19 cellular contexts compared by ENCODE assay signal in genomic region chr4:150127757-150128156, GRCh38. TPM values are rescaled to one million over a fixed set of nuclear protein-coding genes. Genes with fewer than 3 reads are reported as not detected.
DNase-seq lines count a peak whose midpoint lies in the region; ATAC-seq and TF ChIP-seq lines count a peak whose summit lies in the region.
"Had no signal": no experiment of that assay in that cellular context is flagged by ENCODE, and none has a peak within 500 bp of the region (broad histone marks: within the 10 kb centered on the region; RNA-seq: fewer than 3 reads in every experiment).

No MANE protein-coding gene starts in this region.

- H3K4me3 ChIP-seq in MG63 = no peak overlapping the region
- H3K4me3 ChIP-seq in osteoblast (ENCODE audit: insufficient read depth, low read length) = no peak overlapping the region
- H3K4me3 ChIP-seq: GM12878, K562, SK-N-MC had no signal

- H3K27ac ChIP-seq in epithelial cell of prostate = peak overlapping the region; percentile 33
- peak overlapping the region; percentile 60 for H3K27ac ChIP-seq in osteoblast (ENCODE audit: low read depth, low read length)
- H3K27ac ChIP-seq: 22Rv1, C4-2B, SK-N-MC had no signal

- ATAC-seq in HG03378 (IDR thresholded peaks at IDR 0.05; ENCODE audit: unreplicated experiment) = no peak
- ATAC-seq: K562 had no signal

- peaks cover 27% of the 10 kb centered on the region for H3K79me2 ChIP-seq in osteoblast (ENCODE audit: insufficient read depth, low read length)

- H2AFZ ChIP-seq in osteoblast (ENCODE audit: low read length) = no peak overlapping the region

- H3K36me3 ChIP-seq in MG63 (peaks cover 8% of the 10 kb centered on the region), osteoblast (ENCODE audit: insufficient read depth, low read length) (no peaks in the 10 kb centered on the region)

- H3K9me3 ChIP-seq in MG63 = no peaks in the 10 kb centered on the region
- H3K9me3 ChIP-seq in osteoblast (ENCODE audit: low read depth, low read length) = no peaks in the 10 kb centered on the region

- H3K27me3 ChIP-seq in MG63 (no peaks in the 10 kb centered on the region), osteoblast (ENCODE audit: insufficient read depth, low read length) (no peaks in the 10 kb centered on the region)

- H4K20me1 ChIP-seq in osteoblast (ENCODE audit: insufficient read depth, low read length) = no peaks in the 10 kb centered on the region

- TF ChIP-seq CTCF in osteoblast (IDR thresholded peaks at IDR 0.05; ENCODE audit: extremely low read depth, low read depth, low read length) = no peak

- peak; percentile 5 for DNase-seq in NCI-H2107 treated with DMSO at 0.1 percent for 48 hours (lab: John Stamatoyannopoulos, UW; ENCODE audit: unreplicated experiment)
- no peak for DNase-seq in NCI-H2107 (lab: John Stamatoyannopoulos, UW)
- peak; percentile 70 for DNase-seq in MG63
- DNase-seq in epithelial cell of prostate (ENCODE audit: low read depth, low spot score) = no peak
- no peak for DNase-seq in osteoblast (ENCODE audit: insufficient read length, low spot score, missing footprints)
- DNase-seq in NCI-H146 (lab: John Stamatoyannopoulos, UW) = no peak
- no peak for DNase-seq in effector CD4-positive, alpha-beta T cell
- DNase-seq: DMS153; NCI-H1417 treated with DMSO at 0.1 percent for 48 hours; NCI-H2081; NCI-H226; NCI-H526 treated with DMSO at 0.1 percent for 48 hours; NK-92 treated with Interleukin-12 subunit alpha and Interleukin-12 subunit beta, amount 100 ng/mL, for 24 hours had no signal

- peaks cover 45% of the 10 kb centered on the region for H3K4me1 ChIP-seq in osteoblast (ENCODE audit: insufficient read depth, low read length)

- peak overlapping the region; percentile 68 for H3K4me2 ChIP-seq in osteoblast (ENCODE audit: insufficient read depth, low read length)

RNA-seq across cellular contexts. Expression of gene DCLK2, which starts 49.5 kb away (rescaled TPM):
- total RNA-seq in MG63 (2014; rRNA removed; shearing (Covaris generic); ENCODE audit: low replicate concordance) = 1.4 and 3.1 TPM in 2 replicates
- 11.6 and 13.6 TPM in 2 replicates for total RNA-seq in osteoblast
- total RNA-seq: GM12878, K562 had no signal

Comparison
In these comparisons a context has a peak if more than half of its experiments do, and no peak if none do; other contexts are left out.
1. DNase-seq: peak in NCI-H2107 treated with DMSO at 0.1 percent for 48 hours (single experiment) and MG63 (single experiment); none in NCI-H2107 (single experiment), epithelial cell of prostate (single experiment), osteoblast (single experiment), NCI-H146 (single experiment) and effector CD4-positive, alpha-beta T cell (single experiment).